In the genomic region with DNA sequence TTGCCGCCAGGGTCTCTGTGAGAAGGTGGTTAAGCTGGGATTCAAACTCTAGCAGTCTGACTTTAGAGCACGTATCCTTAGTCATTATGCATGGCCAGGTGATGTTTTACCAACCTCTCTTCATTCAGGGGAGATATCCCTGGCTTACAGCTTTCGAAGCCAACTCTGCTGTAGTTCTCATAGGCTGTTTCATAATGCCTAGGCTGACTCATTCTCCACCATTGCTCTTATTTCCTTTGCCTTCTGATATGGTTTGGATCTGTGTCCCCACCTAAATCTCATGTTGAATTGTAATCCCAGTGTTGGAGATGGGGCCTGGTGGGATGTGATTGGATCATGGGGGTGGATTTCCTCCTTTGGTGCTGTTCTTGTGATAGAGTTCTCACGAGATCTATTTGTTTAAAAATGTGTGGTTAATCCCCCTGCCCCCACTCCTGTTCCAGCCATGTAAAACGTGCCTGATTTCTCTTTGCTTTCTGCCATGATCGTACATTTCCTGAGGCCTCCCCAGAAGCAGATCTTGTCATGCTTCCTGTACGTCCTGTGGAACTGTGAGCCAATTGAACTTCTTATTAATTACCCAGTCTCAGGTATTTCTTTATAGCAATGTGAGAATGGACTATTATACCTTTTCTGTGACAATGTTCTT, we compare ENCODE assay signal across 14 cellular contexts.
A peak's percentile ranks its signal among the peaks of the same experiment; 100 is the strongest.
DNase-seq lines count a peak whose midpoint lies in the region; ATAC-seq and TF ChIP-seq lines count a peak whose summit lies in the region.
"Had no signal": no experiment of that assay in that cellular context is flagged by ENCODE, and none has a peak within 500 bp of the region (broad histone marks: within the 10 kb centered on the region; RNA-seq: fewer than 3 reads in every experiment).

No MANE protein-coding gene starts in this region.

- H3K4me2 ChIP-seq in IMR-90 (ENCODE audit: low read depth, low read length) (no peak overlapping the region), smooth muscle cell (no peak overlapping the region)

- no peaks in the 10 kb centered on the region for H3K79me2 ChIP-seq in smooth muscle cell (ENCODE audit: low read depth)

- no peak overlapping the region for H3K4ac ChIP-seq in IMR-90 (ENCODE audit: low read depth, low read length)

- H3K9me1 ChIP-seq in IMR-90 (ENCODE audit: insufficient read depth, low read length): peaks cover 5% of the 10 kb centered on the region; the same call in 1 of the 2 replicates

- TF ChIP-seq CTCF in IMR-90 (conservative IDR thresholded peaks at IDR 0.05; ENCODE audit: low read depth, low read length): no peak
- no peak for TF ChIP-seq CTCF in spleen (IDR thresholded peaks at IDR 0.05 in 8 of 11, conservative IDR thresholded peaks at IDR 0.05 in 3 of 11)
- no peak for TF ChIP-seq CTCF in smooth muscle cell (IDR thresholded peaks at IDR 0.05; ENCODE audit: borderline replicate concordance, insufficient read depth, poor library complexity, severe bottlenecking)

- H2AK9ac ChIP-seq in IMR-90 (replicated peaks; ENCODE audit: low read depth, low read length, poor library complexity): no peak overlapping the region

- peak; percentile 5 for ATAC-seq in GM19035 (IDR thresholded peaks at IDR 0.05; ENCODE audit: unreplicated experiment)
- ATAC-seq in IMR-90 (ENCODE audit: low read depth): 0 out of 2 replicates have a peak, but pooled peaks have one; percentile 28
- ATAC-seq: gastrocnemius medialis, natural killer cell, right cardiac atrium had no signal

- H3K9ac ChIP-seq in IMR-90 (ENCODE audit: low read depth, low read length) (no peak overlapping the region), smooth muscle cell (ENCODE audit: low read depth) (no peak overlapping the region)

- POLR2A ChIA-PET in IMR-90 (lab: Charles Lee; ENCODE audit: unreplicated experiment): no interaction called here

- H3K9me3 ChIP-seq in IMR-90 (ENCODE audit: control insufficient read depth, insufficient read depth, low read length) (no peaks in the 10 kb centered on the region), spleen (peaks cover 0 to 14% (median 0%) of the 10 kb centered on the region in 8 donors), smooth muscle cell (replicated peaks; ENCODE audit: low read depth) (no peaks in the 10 kb centered on the region)
- H3K9me3 ChIP-seq: gastrocnemius medialis had no signal

- H3K36me3 ChIP-seq in IMR-90 (ENCODE audit: control insufficient read depth, insufficient read depth, low read length): no peaks in the 10 kb centered on the region
- no peaks in the 10 kb centered on the region for H3K36me3 ChIP-seq in spleen
- no peaks in the 10 kb centered on the region for H3K36me3 ChIP-seq in smooth muscle cell (ENCODE audit: low read depth)
- H3K36me3 ChIP-seq: gastrocnemius medialis had no signal

- H2BK20ac ChIP-seq in IMR-90 (ENCODE audit: low read depth, low read length): no peak overlapping the region

- no peak overlapping the region for H2BK5ac ChIP-seq in IMR-90 (ENCODE audit: low read depth, low read length, poor library complexity, severe bottlenecking)

- H2BK15ac ChIP-seq in IMR-90 (ENCODE audit: low read depth, low read length): no peak overlapping the region

- no peak overlapping the region for H4K91ac ChIP-seq in IMR-90 (ENCODE audit: insufficient read depth, low read depth, low read length)

- H2AK5ac ChIP-seq in IMR-90 (ENCODE audit: low read depth, low read length): no peak overlapping the region

- H3K4me3 ChIP-seq in IMR-90 (ENCODE audit: insufficient read depth, low read depth, low read length) (no peak overlapping the region), spleen (no peak overlapping the region), smooth muscle cell (no peak overlapping the region)
- H3K4me3 ChIP-seq: gastrocnemius medialis had no signal

- no TSS peak for BruUV-seq in IMR-90 (replicated peaks; lab: Mats Ljungman, UMichigan)

- H2BK120ac ChIP-seq in IMR-90 (ENCODE audit: low read depth, low read length): no peak overlapping the region

- no peak overlapping the region for H3K18ac ChIP-seq in IMR-90 (ENCODE audit: low read depth, low read length)

- no peak overlapping the region for H3K14ac ChIP-seq in IMR-90 (replicated peaks; ENCODE audit: low read depth, low read length)

- in situ Hi-C loops in IMR-90 (cut with MboI; ENCODE audit: low sequenced_read_pairs): no loop called here

- CTCF ChIA-PET in IMR-90 (lab: Yijun Ruan, JAX): no interaction called here

- intact Hi-C loops in IMR-90 (cut with micrococcal nuclease): no loop called here
- intact Hi-C loops in spleen (cut with DNase I; ENCODE audit: low total_unique reads): no loop called here

- no peak for TF ChIP-seq RAD21 in IMR-90 (IDR thresholded peaks at IDR 0.05; ENCODE audit: low read length)

- no peak overlapping the region for H2AFZ ChIP-seq in IMR-90 (replicated peaks; ENCODE audit: low read length, poor library complexity)
- H2AFZ ChIP-seq in smooth muscle cell (ENCODE audit: low read depth): no peak overlapping the region

- H3K27me3 ChIP-seq in IMR-90 (ENCODE audit: control insufficient read depth, insufficient read depth, low read length): no peaks in the 10 kb centered on the region
- no peaks in the 10 kb centered on the region for H3K27me3 ChIP-seq in spleen (replicated peaks in 1 of 7)
- H3K27me3 ChIP-seq in smooth muscle cell (ENCODE audit: low read depth): no peaks in the 10 kb centered on the region
- H3K27me3 ChIP-seq: gastrocnemius medialis had no signal

- no peak overlapping the region for H3K56ac ChIP-seq in IMR-90 (ENCODE audit: extremely low read depth, insufficient read depth, low read length)

- H3K79me1 ChIP-seq in IMR-90 (ENCODE audit: low read depth in 1 of 2, low read length in 2 of 2): no peaks in the 10 kb centered on the region

- no peak for TF ChIP-seq POLR2A in IMR-90 (IDR thresholded peaks at IDR 0.05; ENCODE audit: low read depth, low read length)
- TF ChIP-seq POLR2A in spleen (IDR thresholded peaks at IDR 0.05): no peak

- H3K4me1 ChIP-seq in IMR-90 (ENCODE audit: control insufficient read depth, insufficient read depth, low read length) (peaks cover 6% of the 10 kb centered on the region), spleen (peaks cover 4 to 50% (median 21%) of the 10 kb centered on the region in 6 donors), smooth muscle cell (ENCODE audit: low read depth) (peaks cover 10% of the 10 kb centered on the region)
- H3K4me1 ChIP-seq: gastrocnemius medialis had no signal

- no peaks in the 10 kb centered on the region for H4K20me1 ChIP-seq in IMR-90 (ENCODE audit: insufficient read depth, low read length)
- H4K20me1 ChIP-seq in smooth muscle cell (ENCODE audit: low read depth): no peaks in the 10 kb centered on the region

- H4K5ac ChIP-seq in IMR-90 (ENCODE audit: low read depth, low read length): no peak overlapping the region

- peaks cover 7% of the 10 kb centered on the region for H3F3A ChIP-seq in smooth muscle cell (ENCODE audit: low read depth)

- H3K27ac ChIP-seq in IMR-90 (ENCODE audit: insufficient read depth, low read length): no peak overlapping the region
- H3K27ac ChIP-seq in spleen: peak overlapping the region in 5 of 8 donors; percentile 2 to 57 (median 37)
- H3K27ac ChIP-seq in smooth muscle cell (ENCODE audit: low read depth): no peak overlapping the region
- H3K27ac ChIP-seq: gastrocnemius medialis had no signal

- peak; percentile 47 for DNase-seq in IMR-90
- peak; percentile 74 for DNase-seq in amniotic epithelial cell (ENCODE audit: low read depth)
- no peak for DNase-seq in spleen
- DNase-seq in stimulated activated CD4-positive, alpha-beta T cell treated with anti-CD3 and anti-CD28 coated beads, Interleukin-4, amount 100 ng/mL, for 4 hours: no peak
- no peak for DNase-seq in smooth muscle cell (lab: John Stamatoyannopoulos, UW; ENCODE audit: unreplicated experiment)
- no peak for DNase-seq in glomerular visceral epithelial cell (ENCODE audit: extremely low spot score)
- DNase-seq: activated CD8-positive, alpha-beta memory T cell treated with anti-CD3 and anti-CD28 coated beads for 24 hours; activated naive CD8-positive, alpha-beta T cell treated with anti-CD3 and anti-CD28 coated beads for 36 hours; gastrocnemius medialis; kidney glomerular epithelial cell; natural killer cell; right cardiac atrium; T1000 had no signal

- dilution Hi-C loops in IMR-90 (cut with HindIII; ENCODE audit: low sequenced_read_pairs, unreplicated experiment): no loop called here

- no peak overlapping the region for H3K23ac ChIP-seq in IMR-90 (ENCODE audit: low read depth, low read length)

- WGBS in IMR-90 (ENCODE audit: extremely low coverage in 2 of 2, insufficient read length in 1 of 2), 2 experiments: no CpG with 5 or more reads among the region's 7 CpGs
- WGBS in spleen, 5 donors: 52 to 63% (median 57%) methylated on average over 7 of the region's 7 CpGs
- 77% methylated on average over 7 of the region's 7 CpGs for WGBS in smooth muscle cell (ENCODE audit: low lambda C conversion rate)

- H4K8ac ChIP-seq in IMR-90 (ENCODE audit: low read depth in 2 of 2, low read length in 2 of 2): no peak overlapping the region; a peak in 1 of 4 replicates

TF ChIP-seq in IMR-90, 13 proteins besides CTCF, POLR2A, EP300 and RAD21:
- no peak for TF ChIP-seq SMC3 (IDR thresholded peaks at IDR 0.05; ENCODE audit: low read depth, low read length)

Comparison
In these comparisons a context has a peak if more than half of its experiments do, and no peak if none do; other contexts are left out.
1. DNase-seq: peak in IMR-90 (single experiment) and amniotic epithelial cell (single experiment); none in spleen (single experiment), stimulated activated CD4-positive, alpha-beta T cell treated with anti-CD3 and anti-CD28 coated beads, Interleukin-4, amount 100 ng/mL, for 4 hours (0 of 2), smooth muscle cell (single experiment) and glomerular visceral epithelial cell (single experiment).
2. H3K27ac ChIP-seq: peak in spleen (5 of 8); none in IMR-90 (single experiment) and smooth muscle cell (single experiment).